ENCODE assay signal across 17 cellular contexts in genomic region chr11:58622344-58622743, GRCh38. TPM values are rescaled to one million over a fixed set of nuclear protein-coding genes. Genes with fewer than 3 reads are reported as not detected.
DNase-seq lines count a peak whose midpoint lies in the region; ATAC-seq and TF ChIP-seq lines count a peak whose summit lies in the region.
"Had no signal": no experiment of that assay in that cellular context is flagged by ENCODE, and none has a peak within 500 bp of the region (broad histone marks: within the 10 kb centered on the region; RNA-seq: fewer than 3 reads in every experiment).

Gene CNTF (plus strand): TSS chr11:58622665. CDS start chr11:58622753, 88 bp downstream.

- H4K20me1 ChIP-seq in PC-3 (ENCODE audit: low read length): peaks cover 8% of the 10 kb centered on the region; the same call in 1 of the 2 replicates

- DNase-seq in A673 (ENCODE audit: low spot score) (peak; percentile 17), COLO829 (ENCODE audit: low spot score) (peak; percentile 88), amniotic epithelial cell (ENCODE audit: low read depth) (peak; percentile 10), kidney glomerular epithelial cell (lab: John Stamatoyannopoulos, UW) (peak; percentile 12), PC-3 (no peak), NCI-H345 (lab: John Stamatoyannopoulos, UW) (no peak), NCI-H2196 treated with DMSO at 0.1 percent for 48 hours (lab: John Stamatoyannopoulos, UW; ENCODE audit: unreplicated experiment) (no peak)
- DNase-seq: activated CD4-positive, alpha-beta T cell treated with anti-CD3 and anti-CD28 coated beads, Interleukin-2, amount 50 U/mL, for 4 hours; Caco-2; esophagus squamous epithelium; kidney; NCI-H524 treated with DMSO at 0.1 percent for 48 hours; ovary; stimulated activated CD4-positive, alpha-beta T cell treated with anti-CD3 and anti-CD28 coated beads, Interleukin-4, amount 100 ng/mL, for 24 hours had no signal

- intact Hi-C loops in A673 (cut with micrococcal nuclease; ENCODE audit: unreplicated experiment): no loop called here
- intact Hi-C loops in PC-3 (cut with micrococcal nuclease): no loop called here

- H3K79me2 ChIP-seq in PC-3 (ENCODE audit: low read length): peaks cover 10% of the 10 kb centered on the region; the same call in 1 of the 2 replicates

- H3K4me1 ChIP-seq in A673 (ENCODE audit: insufficient read depth, low read length, poor library complexity, severe bottlenecking): peaks cover 13% of the 10 kb centered on the region
- peaks cover 23% of the 10 kb centered on the region for H3K4me1 ChIP-seq in PC-3 (ENCODE audit: insufficient read depth, low read length)
- H3K4me1 ChIP-seq: Caco-2 had no signal

- POLR2A ChIA-PET in A673 (lab: Charles Lee; ENCODE audit: low non-redundant PET) (no interaction called here), PC-3 (lab: Charles Lee; ENCODE audit: unreplicated experiment) (no interaction called here)

- H3K9me3 ChIP-seq in A673 (ENCODE audit: low read depth, low read length, poor library complexity, severe bottlenecking): no peaks in the 10 kb centered on the region
- no peaks in the 10 kb centered on the region for H3K9me3 ChIP-seq in PC-3 (ENCODE audit: low read length)
- H3K9me3 ChIP-seq: Caco-2, esophagus squamous epithelium, ovary, thoracic aorta had no signal

- H3K36me3 ChIP-seq in A673 (ENCODE audit: insufficient read depth, low read length, poor library complexity, severe bottlenecking) (peaks cover 78% of the 10 kb centered on the region), PC-3 (ENCODE audit: low read depth, low read length) (peaks cover 78% of the 10 kb centered on the region)
- H3K36me3 ChIP-seq: ovary had no signal

- CTCF ChIA-PET in A673 (lab: Charles Lee): no interaction called here
- CTCF ChIA-PET in PC-3 (lab: Charles Lee): no interaction called here

- no peak within 1 kb of the TSS for H3K27ac ChIP-seq in A673 (ENCODE audit: low read depth, low read length, poor library complexity, severe bottlenecking)
- H3K27ac ChIP-seq in PC-3 (ENCODE audit: low read length): no peak within 1 kb of the TSS
- H3K27ac ChIP-seq: ovary, thoracic aorta had no signal

- ATAC-seq in PC-3: no peak
- no peak for ATAC-seq in HG03571 (IDR thresholded peaks at IDR 0.05; ENCODE audit: unreplicated experiment)
- ATAC-seq: HCT116 had no signal

- H3K9ac ChIP-seq in PC-3 (ENCODE audit: low read length): no peak within 1 kb of the TSS

- TF ChIP-seq CTCF in A673 (conservative IDR thresholded peaks at IDR 0.05; ENCODE audit: low read depth, low read length): no peak
- no peak for TF ChIP-seq CTCF in PC-3 (conservative IDR thresholded peaks at IDR 0.05; ENCODE audit: low read depth, low read length)

- no peak within 1 kb of the TSS for H3K4me2 ChIP-seq in PC-3 (ENCODE audit: low read length)

- BruUV-seq in A673 (replicated peaks; lab: Mats Ljungman, UMichigan): no TSS peak
- no TSS peak for BruUV-seq in PC-3 (replicated peaks; lab: Mats Ljungman, UMichigan)

- H3K4me3 ChIP-seq in A673 (ENCODE audit: low read depth, low read length, poor library complexity, severe bottlenecking): no peak within 1 kb of the TSS
- H3K4me3 ChIP-seq in PC-3 (ENCODE audit: low read length): no peak within 1 kb of the TSS
- H3K4me3 ChIP-seq: esophagus squamous epithelium, ovary, thoracic aorta had no signal

- no peak within 1 kb of the TSS for H2AFZ ChIP-seq in PC-3 (ENCODE audit: low read length)

- H3K9me2 ChIP-seq in PC-3 (replicated peaks; ENCODE audit: low read length): no peaks in the 10 kb centered on the region

- H3K27me3 ChIP-seq in A673 (replicated peaks; ENCODE audit: insufficient read depth, low read depth, low read length, poor library complexity) (no peaks in the 10 kb centered on the region), PC-3 (ENCODE audit: low read length) (no peaks in the 10 kb centered on the region)
- H3K27me3 ChIP-seq: esophagus squamous epithelium, ovary had no signal

- H3F3A ChIP-seq in PC-3 (ENCODE audit: low read length, unreplicated experiment): no peaks in the 10 kb centered on the region

RNA-seq across cellular contexts. Expression of gene CNTF, which starts in this region (rescaled TPM):
- 5.1 and 5.5 TPM in 2 replicates for total RNA-seq in A673 (2021)
- total RNA-seq in PC-3 (2014; rRNA removed): 1.6 and 2.8 TPM in 2 replicates

Comparison
In these comparisons a context has a peak if more than half of its experiments do, and no peak if none do; other contexts are left out.
1. DNase-seq: peak in A673 (single experiment), COLO829 (single experiment), amniotic epithelial cell (single experiment) and kidney glomerular epithelial cell (single experiment); none in PC-3 (single experiment), NCI-H345 (single experiment) and NCI-H2196 treated with DMSO at 0.1 percent for 48 hours (single experiment).